8 cellular contexts compared by ENCODE assay signal in the genomic region with DNA sequence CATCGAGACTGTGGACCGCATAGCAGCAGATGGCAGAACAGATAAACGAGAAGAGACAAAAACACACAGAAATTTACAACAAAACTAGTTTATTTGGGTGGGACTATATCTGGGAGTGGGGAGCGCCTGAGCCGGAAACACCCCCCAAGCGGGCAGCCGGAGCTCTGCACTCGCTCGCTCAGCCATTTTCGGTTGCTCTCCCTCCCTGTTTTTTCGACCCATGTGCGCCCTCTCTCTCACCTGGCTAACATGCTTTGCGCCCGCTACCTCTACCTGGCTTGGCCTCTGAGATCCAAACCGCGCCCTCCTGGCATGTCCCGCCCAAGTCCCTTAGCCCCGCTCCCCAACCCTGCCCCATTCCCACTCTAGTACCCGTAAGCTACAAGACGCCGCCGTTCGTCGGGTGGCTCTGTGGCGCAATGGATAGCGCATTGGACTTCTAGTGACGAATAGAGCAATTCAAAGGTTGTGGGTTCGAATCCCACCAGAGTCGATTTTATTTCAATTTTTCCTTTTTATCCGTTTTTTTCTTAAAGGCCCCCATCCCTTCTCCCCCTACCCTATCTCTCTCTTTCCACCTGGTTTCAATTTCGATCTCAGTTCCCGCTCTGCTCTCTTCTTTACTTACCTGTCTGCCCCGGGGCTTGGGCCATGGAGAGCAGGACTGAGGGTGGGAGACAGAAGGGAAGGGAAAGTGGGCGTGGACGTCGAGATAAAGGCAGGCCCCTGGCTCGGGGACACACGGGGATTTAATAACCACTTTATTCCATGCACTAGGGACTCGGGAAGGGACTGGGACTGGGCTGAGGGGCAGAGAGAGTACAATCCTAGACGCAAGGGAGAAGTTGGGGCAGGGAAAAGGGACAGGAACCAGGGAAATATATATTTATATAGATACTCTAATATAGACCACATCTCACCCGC. TPM values are rescaled to one million over a fixed set of nuclear protein-coding genes. Genes with fewer than 3 reads are reported as not detected.
DNase-seq lines count a peak whose midpoint lies in the region; ATAC-seq and TF ChIP-seq lines count a peak whose summit lies in the region.

No MANE protein-coding gene starts in this region.

- H3K36me3 ChIP-seq in GM23248 (ENCODE audit: low read depth) (no peaks in the 10 kb centered on the region), endodermal cell (ENCODE audit: control insufficient read depth, insufficient read depth, low read length) (no peaks in the 10 kb centered on the region), mucosa of rectum (ENCODE audit: control insufficient read depth in 2 of 2, insufficient read depth in 2 of 2, low read length in 2 of 2) (no peaks in the 10 kb centered on the region)

- CTCF ChIA-PET in activated CD8-positive, alpha-beta T cell treated with anti-CD3 and anti-CD28 coated beads, Interleukin-2, amount 10 ng/mL, durations not matched to agents 7 days and 5 days (lab: Charles Lee): interaction anchor here (0.9 to 6.9 kb wide), 26 partner anchors 11 to 434 kb away, joined by 3 to 93 read pairs (median 20); a partner anchor contains a TSS

- H3K9me2 ChIP-seq in GM23248 (ENCODE audit: insufficient read depth): no peaks in the 10 kb centered on the region

- peak overlapping the region; percentile 89 for H3K4me3 Mint-ChIP-seq in activated CD8-positive, alpha-beta T cell treated with anti-CD3 and anti-CD28 coated beads, Interleukin-2, amount 10 ng/mL, durations not matched to agents 7 days and 5 days
- H3K4me3 Mint-ChIP-seq in endodermal cell: peak overlapping the region; percentile 83

- H3K4me2 ChIP-seq in GM23248 (ENCODE audit: unreplicated experiment): peak overlapping the region; percentile 96

- H3K27me3 Mint-ChIP-seq in activated CD8-positive, alpha-beta T cell treated with anti-CD3 and anti-CD28 coated beads, Interleukin-2, amount 10 ng/mL, durations not matched to agents 7 days and 5 days (ENCODE audit: low read depth): peaks cover 59% of the 10 kb centered on the region
- peaks cover 70% of the 10 kb centered on the region for H3K27me3 Mint-ChIP-seq in endodermal cell (ENCODE audit: insufficient read depth)

- peak; percentile 13 for ATAC-seq in activated CD8-positive, alpha-beta T cell treated with anti-CD3 and anti-CD28 coated beads, Interleukin-2, amount 10 ng/mL, durations not matched to agents 7 days and 5 days
- no peak for ATAC-seq in stimulated activated naive CD8-positive, alpha-beta T cell treated with anti-CD3 and anti-CD28 coated beads, Interleukin-15, Interleukin-2, amounts not matched to agents 100 U/mL and 50 U/mL, for 24 hours
- no peak for ATAC-seq in HG02870 (IDR thresholded peaks at IDR 0.05; ENCODE audit: unreplicated experiment)

- in situ Hi-C loops in GM23248 (cut with MboI): no loop called here

- H4K20me1 ChIP-seq in GM23248 (ENCODE audit: insufficient read depth): no peaks in the 10 kb centered on the region

- H3K9me3 Mint-ChIP-seq in activated CD8-positive, alpha-beta T cell treated with anti-CD3 and anti-CD28 coated beads, Interleukin-2, amount 10 ng/mL, durations not matched to agents 7 days and 5 days (ENCODE audit: insufficient read depth): no peaks in the 10 kb centered on the region
- H3K9me3 Mint-ChIP-seq in endodermal cell: no peaks in the 10 kb centered on the region

- DNase-seq in AG09309 (ENCODE audit: low read depth) (no peak), GM23248 (peak; percentile 83), NCI-H774 (lab: John Stamatoyannopoulos, UW) (peak; percentile 24), endodermal cell (peak; percentile 100)
- peak; percentile 83 for DNase-seq in activated CD8-positive, alpha-beta T cell treated with anti-CD3 and anti-CD28 coated beads, Interleukin-2, amount 10 ng/mL, durations not matched to agents 7 days and 5 days
- DNase-seq in stimulated activated naive CD8-positive, alpha-beta T cell treated with anti-CD3 and anti-CD28 coated beads, Interleukin-15, Interleukin-2, amounts not matched to agents 100 U/mL and 50 U/mL, for 24 hours: peak; percentile 80

- H3K4me3 ChIP-seq in AG09309 (ENCODE audit: control insufficient read depth, low read depth, low read length): peak overlapping the region; percentile 65
- peak overlapping the region; percentile 75 for H3K4me3 ChIP-seq in GM23248
- H3K4me3 ChIP-seq in endodermal cell (ENCODE audit: low read length): peak overlapping the region; percentile 91
- H3K4me3 ChIP-seq in mucosa of rectum (ENCODE audit: low read length in 2 of 2): peak overlapping the region; percentile 41 to 85

- H3K27ac Mint-ChIP-seq in activated CD8-positive, alpha-beta T cell treated with anti-CD3 and anti-CD28 coated beads, Interleukin-2, amount 10 ng/mL, durations not matched to agents 7 days and 5 days: peak overlapping the region; percentile 95
- H3K27ac Mint-ChIP-seq in endodermal cell: peak overlapping the region; percentile 77

- POLR2A ChIA-PET in activated CD8-positive, alpha-beta T cell treated with anti-CD3 and anti-CD28 coated beads, Interleukin-2, amount 10 ng/mL, durations not matched to agents 7 days and 5 days (lab: Charles Lee): interaction anchor here (0.6 to 2.9 kb wide), 10 partner anchors 18 to 262 kb away, joined by 3 to 42 read pairs (median 5); a partner anchor contains a TSS

- H3F3A ChIP-seq in GM23248 (ENCODE audit: insufficient read depth): peaks cover 19% of the 10 kb centered on the region

- H3K9ac ChIP-seq in GM23248 (peak overlapping the region; percentile 54), endodermal cell (ENCODE audit: extremely low read depth, low read length, poor library complexity, severe bottlenecking) (no peak overlapping the region), mucosa of rectum (ENCODE audit: low read depth in 1 of 2, low read length in 2 of 2) (peak overlapping the region in 1 of 2 donors; percentile 15)

- TF ChIP-seq CTCF in AG09309 (IDR thresholded peaks at IDR 0.05; ENCODE audit: control insufficient read depth, insufficient read depth, low read depth, low read length, missing control alignments) (peak; percentile 24), endodermal cell (conservative IDR thresholded peaks at IDR 0.05) (peak; percentile 75)

- WGBS in GM23248 (ENCODE audit: low coverage in 1 of 2, low lambda C conversion rate in 2 of 2, missing lambda C conversion rate in 2 of 2), 2 experiments: 1 to 2% methylated on average over 40 to 41 of the region's 41 CpGs
- WGBS in endodermal cell (ENCODE audit: insufficient coverage in 1 of 2, insufficient read length in 1 of 2), 2 experiments: 0% methylated on average over 30 to 39 of the region's 41 CpGs

- H3K36me3 Mint-ChIP-seq in activated CD8-positive, alpha-beta T cell treated with anti-CD3 and anti-CD28 coated beads, Interleukin-2, amount 10 ng/mL, durations not matched to agents 7 days and 5 days (ENCODE audit: low read depth): peaks cover 7% of the 10 kb centered on the region
- H3K36me3 Mint-ChIP-seq in endodermal cell (ENCODE audit: low read depth): no peaks in the 10 kb centered on the region

- H3K27me3 ChIP-seq in GM23248 (replicated peaks; ENCODE audit: insufficient read depth): no peaks in the 10 kb centered on the region
- H3K27me3 ChIP-seq in endodermal cell (ENCODE audit: control insufficient read depth, insufficient read depth, low read length, poor library complexity, severe bottlenecking): peaks cover 61% of the 10 kb centered on the region
- peaks cover 43 to 51% of the 10 kb centered on the region in 2 donors for H3K27me3 ChIP-seq in mucosa of rectum (ENCODE audit: control insufficient read depth in 2 of 2, insufficient read depth in 2 of 2, low read length in 2 of 2)

- H3K27ac ChIP-seq in GM23248: peak overlapping the region; percentile 40
- no peak overlapping the region for H3K27ac ChIP-seq in endodermal cell (ENCODE audit: low read depth, low read length)
- H3K27ac ChIP-seq in mucosa of rectum (ENCODE audit: low read depth in 2 of 2, low read length in 2 of 2): peak overlapping the region in 1 of 2 donors; percentile 24

- H3K4me1 Mint-ChIP-seq in activated CD8-positive, alpha-beta T cell treated with anti-CD3 and anti-CD28 coated beads, Interleukin-2, amount 10 ng/mL, durations not matched to agents 7 days and 5 days (ENCODE audit: low read depth): peaks cover 69% of the 10 kb centered on the region
- peaks cover 23% of the 10 kb centered on the region for H3K4me1 Mint-ChIP-seq in endodermal cell

- no peaks in the 10 kb centered on the region for H3K9me3 ChIP-seq in GM23248 (ENCODE audit: low read depth)
- no peaks in the 10 kb centered on the region for H3K9me3 ChIP-seq in endodermal cell (ENCODE audit: control insufficient read depth, low read length)
- no peaks in the 10 kb centered on the region for H3K9me3 ChIP-seq in mucosa of rectum (ENCODE audit: control insufficient read depth in 2 of 2, low read length in 2 of 2)

- H3K4me1 ChIP-seq in GM23248 (ENCODE audit: insufficient read depth) (peaks cover 27% of the 10 kb centered on the region), endodermal cell (ENCODE audit: control insufficient read depth, insufficient read depth, low read length) (no peaks in the 10 kb centered on the region), mucosa of rectum (ENCODE audit: control insufficient read depth in 2 of 2, insufficient read depth in 2 of 2, low read length in 2 of 2) (peaks cover 55 to 73% of the 10 kb centered on the region in 2 donors)

- H3K79me2 ChIP-seq in GM23248 (ENCODE audit: insufficient read depth): no peaks in the 10 kb centered on the region

- H2AFZ ChIP-seq in GM23248: peak overlapping the region; percentile 51; the same call in 1 of the 2 replicates

RNA-seq across cellular contexts. Expression of a gene that starts 2.5 kb away (rescaled TPM):
- total RNA-seq in GM23248 (2014; rRNA removed; shearing (Covaris generic)): under 0.01 TPM in 1 of 2 replicates, not detected in the other
- 0.11 and 0.19 TPM in 2 replicates for polyA plus RNA-seq in GM23248 (2016; fragmentation: Nextera tagmentation; extraction: Ambion mirVana)
- total RNA-seq in activated CD8-positive, alpha-beta T cell treated with anti-CD3 and anti-CD28 coated beads, Interleukin-2, amount 10 ng/mL, durations not matched to agents 7 days and 5 days: not detected
- total RNA-seq in endodermal cell: under 1 TPM; 0.13 to 0.49 TPM
- not detected for polyA plus RNA-seq in endodermal cell (2013, experiment 1 of 2)
- polyA plus RNA-seq in endodermal cell (2013, experiment 2 of 2): not detected

RNA-seq across cellular contexts. Expression of a gene that starts 3.1 kb away (rescaled TPM):
- not detected in 2 replicates for total RNA-seq in GM23248 (2014; rRNA removed; shearing (Covaris generic))
- polyA plus RNA-seq in GM23248 (2016; fragmentation: Nextera tagmentation; extraction: Ambion mirVana): not detected in 2 replicates
- total RNA-seq in activated CD8-positive, alpha-beta T cell treated with anti-CD3 and anti-CD28 coated beads, Interleukin-2, amount 10 ng/mL, durations not matched to agents 7 days and 5 days: under 1 TPM in 1 of 2 experiments, not detected in 1; 0.29 TPM
- 1 to 10 TPM in 1 of 2 donors, under 1 TPM in 1; 0.40 to 2.2 TPM for total RNA-seq in endodermal cell
- polyA plus RNA-seq in endodermal cell (2013, experiment 1 of 2): 0.89 TPM
- polyA plus RNA-seq in endodermal cell (2013, experiment 2 of 2): 0.87 TPM

RNA-seq across cellular contexts. Expression of a gene that starts 31.4 kb away (rescaled TPM):
- total RNA-seq in GM23248 (2014; rRNA removed; shearing (Covaris generic)): 4.4 and 5.1 TPM in 2 replicates
- 5.3 and 5.9 TPM in 2 replicates for polyA plus RNA-seq in GM23248 (2016; fragmentation: Nextera tagmentation; extraction: Ambion mirVana)
- total RNA-seq in activated CD8-positive, alpha-beta T cell treated with anti-CD3 and anti-CD28 coated beads, Interleukin-2, amount 10 ng/mL, durations not matched to agents 7 days and 5 days: 10 to 100 TPM; 35.0 to 38.1 TPM
- total RNA-seq in endodermal cell: 10 to 100 TPM; 38.3 to 53.7 TPM
- 24.2 TPM for polyA plus RNA-seq in endodermal cell (2013, experiment 1 of 2)
- 19.0 TPM for polyA plus RNA-seq in endodermal cell (2013, experiment 2 of 2)

RNA-seq across cellular contexts. Expression of a gene that starts 33.3 kb away (rescaled TPM):
- not detected in 2 replicates for total RNA-seq in GM23248 (2014; rRNA removed; shearing (Covaris generic))
- not detected in 2 replicates for polyA plus RNA-seq in GM23248 (2016; fragmentation: Nextera tagmentation; extraction: Ambion mirVana)
- total RNA-seq in activated CD8-positive, alpha-beta T cell treated with anti-CD3 and anti-CD28 coated beads, Interleukin-2, amount 10 ng/mL, durations not matched to agents 7 days and 5 days: under 1 TPM; 0.26 to 0.47 TPM
- total RNA-seq in endodermal cell: 1 to 10 TPM in 1 of 2 donors, under 1 TPM in 1; 0.95 to 1.2 TPM
- polyA plus RNA-seq in endodermal cell (2013, experiment 1 of 2): 0.68 TPM
- polyA plus RNA-seq in endodermal cell (2013, experiment 2 of 2): 0.46 TPM

RNA-seq across cellular contexts. Expression of a gene that starts 42.0 kb away (rescaled TPM):
- total RNA-seq in GM23248 (2014; rRNA removed; shearing (Covaris generic)): 6.2 and 6.5 TPM in 2 replicates
- polyA plus RNA-seq in GM23248 (2016; fragmentation: Nextera tagmentation; extraction: Ambion mirVana): 25.5 and 27.1 TPM in 2 replicates
- total RNA-seq in activated CD8-positive, alpha-beta T cell treated with anti-CD3 and anti-CD28 coated beads, Interleukin-2, amount 10 ng/mL, durations not matched to agents 7 days and 5 days: 10 to 100 TPM; 56.3 to 56.7 TPM
- total RNA-seq in endodermal cell: 10 to 100 TPM; 32.1 to 32.2 TPM
- polyA plus RNA-seq in endodermal cell (2013, experiment 1 of 2): 57.3 TPM
- polyA plus RNA-seq in endodermal cell (2013, experiment 2 of 2): 46.3 TPM
